Comparison of ENCODE assay signal across 10 cellular contexts in genomic region chr6:26475823-26476729, GRCh38. TPM values are rescaled to one million over a fixed set of nuclear protein-coding genes. Genes with fewer than 3 reads are reported as not detected.
DNase-seq lines count a peak whose midpoint lies in the region; ATAC-seq, FAIRE-seq and TF ChIP-seq lines count a peak whose summit lies in the region.
"Had no signal": no experiment of that assay in that cellular context is flagged by ENCODE, and none has a peak within 500 bp of the region (broad histone marks: within the 10 kb centered on the region; RNA-seq: fewer than 3 reads in every experiment).

No MANE protein-coding gene starts in this region.

- H3K36me3 ChIP-seq in CD4-positive, alpha-beta memory T cell (ENCODE audit: insufficient read depth, low read length), result no peaks in the 10 kb centered on the region
- H3K36me3 ChIP-seq in Karpas-422 (ENCODE audit: insufficient read depth, low read length) (no peaks in the 10 kb centered on the region), bronchial epithelial cell (ENCODE audit: control insufficient read depth, insufficient read depth, low read length) (no peaks in the 10 kb centered on the region), kidney (ENCODE audit: control insufficient read depth in 1 of 2, insufficient read depth in 2 of 2, low read length in 2 of 2) (no peaks in the 10 kb centered on the region)
- no peaks in the 10 kb centered on the region for H3K36me3 ChIP-seq in naive thymus-derived CD4-positive, alpha-beta T cell (ENCODE audit: control insufficient read depth in 2 of 3, insufficient read depth in 3 of 3, low read length in 3 of 3)
- H3K36me3 ChIP-seq: upper lobe of right lung had no signal

- peaks cover 0 to 10% (median 3%) of the 10 kb centered on the region in 8 donors for H3K9me3 Mint-ChIP-seq in CD4-positive, alpha-beta memory T cell
- peaks cover 0 to 22% (median 6%) of the 10 kb centered on the region in 11 donors for H3K9me3 Mint-ChIP-seq in naive thymus-derived CD4-positive, alpha-beta T cell
- H3K9me3 Mint-ChIP-seq in type B pancreatic cell, result peaks cover 7% of the 10 kb centered on the region

- peaks cover 37 to 72% (median 54%) of the 10 kb centered on the region in 4 donors for H3K4me1 Mint-ChIP-seq in CD4-positive, alpha-beta memory T cell
- peaks cover 42 to 77% (median 68%) of the 10 kb centered on the region in 7 donors for H3K4me1 Mint-ChIP-seq in naive thymus-derived CD4-positive, alpha-beta T cell
- peaks cover 15% of the 10 kb centered on the region for H3K4me1 Mint-ChIP-seq in type B pancreatic cell (ENCODE audit: unreplicated experiment)

- no peaks in the 10 kb centered on the region for H3K27me3 ChIP-seq in CD4-positive, alpha-beta memory T cell (ENCODE audit: insufficient read depth, low read length)
- H3K27me3 ChIP-seq in Karpas-422 (ENCODE audit: low read length) (no peaks in the 10 kb centered on the region), bronchial epithelial cell (ENCODE audit: control insufficient read depth, insufficient read depth, low read length) (no peaks in the 10 kb centered on the region)
- no peaks in the 10 kb centered on the region for H3K27me3 ChIP-seq in naive thymus-derived CD4-positive, alpha-beta T cell (ENCODE audit: control insufficient read depth in 2 of 2, insufficient read depth in 2 of 2, low read length in 2 of 2)
- H3K27me3 ChIP-seq: upper lobe of right lung had no signal

- H3K9me2 ChIP-seq in Karpas-422 (replicated peaks; ENCODE audit: insufficient read depth, low read length), result no peaks in the 10 kb centered on the region

- intact Hi-C loops in CD4-positive, alpha-beta memory T cell (cut with micrococcal nuclease), result loop anchor here (2.0 kb wide), 1 partner anchor 55 kb away; no protein-coding TSS in a partner anchor
- intact Hi-C loops in naive thymus-derived CD4-positive, alpha-beta T cell (cut with micrococcal nuclease), result loop anchor here (2.0 to 10.0 kb wide), 4 partner anchors 25 to 455 kb away; partner anchors contain the start of genes BTN1A1 (in 1 of the 2) and BTN3A1 (in 1 of the 2)
- intact Hi-C loops in kidney (cut with DNase I), result no loop called here

- peak overlapping the region; percentile 36; the same call in 1 of the 2 replicates for H2AFZ ChIP-seq in Karpas-422 (ENCODE audit: low read length)

- H3K27ac ChIP-seq in CD4-positive, alpha-beta memory T cell (ENCODE audit: low read depth, low read length), result peak overlapping the region; percentile 81
- peak overlapping the region; percentile 98 for H3K27ac ChIP-seq in Karpas-422 (ENCODE audit: low read length)
- peak overlapping the region; percentile 91 for H3K27ac ChIP-seq in naive thymus-derived CD4-positive, alpha-beta T cell (ENCODE audit: low read depth, low read length)
- no peak overlapping the region for H3K27ac ChIP-seq in kidney (ENCODE audit: low read depth in 2 of 2, low read length in 2 of 2)

- FAIRE-seq in bronchial epithelial cell (lab: Jason Lieb, UNC) (no peak), kidney (lab: Jason Lieb, UNC) (no peak)

- DNase-seq in CD4-positive, alpha-beta memory T cell, result no peak
- DNase-seq in Karpas-422 (no peak), bronchial epithelial cell (ENCODE audit: low read depth) (peak; percentile 57), type B pancreatic cell (ENCODE audit: extremely low spot score, unreplicated experiment) (no peak), germinal center (ENCODE audit: low spot score) (no peak), kidney (no peak)
- no peak for DNase-seq in naive thymus-derived CD4-positive, alpha-beta T cell
- DNase-seq: upper lobe of right lung had no signal

- no peak overlapping the region for H3K4me2 ChIP-seq in Karpas-422 (ENCODE audit: low read depth, low read length, poor library complexity, severe bottlenecking)

- peaks cover 52% of the 10 kb centered on the region for H3K4me1 ChIP-seq in CD4-positive, alpha-beta memory T cell (ENCODE audit: insufficient read depth, low read length)
- H3K4me1 ChIP-seq in Karpas-422 (ENCODE audit: low read length), result peaks cover 44% of the 10 kb centered on the region
- H3K4me1 ChIP-seq in naive thymus-derived CD4-positive, alpha-beta T cell (ENCODE audit: control insufficient read depth in 2 of 2, insufficient read depth in 2 of 2, low read length in 2 of 2), result peaks cover 33% of the 10 kb centered on the region in 2 donors
- peaks cover 4 to 5% of the 10 kb centered on the region in 2 donors for H3K4me1 ChIP-seq in kidney (ENCODE audit: control insufficient read depth in 1 of 2, insufficient read depth in 1 of 2, low read depth in 1 of 2, low read length in 2 of 2)

- H3K79me2 ChIP-seq in Karpas-422 (ENCODE audit: low read length), result no peaks in the 10 kb centered on the region; the same call in 1 of the 2 replicates

- H3K4me3 ChIP-seq in CD4-positive, alpha-beta memory T cell (ENCODE audit: low read length in 2 of 2), result no peak overlapping the region
- H3K4me3 ChIP-seq in Karpas-422 (ENCODE audit: low read length) (no peak overlapping the region), bronchial epithelial cell (ENCODE audit: low read depth, low read length) (no peak overlapping the region), kidney (ENCODE audit: low read length in 2 of 2) (no peak overlapping the region)
- no peak overlapping the region for H3K4me3 ChIP-seq in naive thymus-derived CD4-positive, alpha-beta T cell (ENCODE audit: low read length)
- H3K4me3 ChIP-seq: upper lobe of right lung had no signal

- no peak for TF ChIP-seq CTCF in bronchial epithelial cell (IDR thresholded peaks at IDR 0.05; ENCODE audit: insufficient read depth, low read length, severe bottlenecking)
- no peak for TF ChIP-seq CTCF in type B pancreatic cell (conservative IDR thresholded peaks at IDR 0.05)
- no peak for TF ChIP-seq CTCF in kidney (IDR thresholded peaks at IDR 0.05; ENCODE audit: borderline replicate concordance, extremely low read depth, insufficient read depth)

- no peak overlapping the region for H3K9ac ChIP-seq in Karpas-422 (ENCODE audit: low read length)
- H3K9ac ChIP-seq in kidney (ENCODE audit: low read length in 2 of 2), result no peak overlapping the region

- H3K36me3 Mint-ChIP-seq in CD4-positive, alpha-beta memory T cell, result peaks cover 8 to 12% of the 10 kb centered on the region in 2 donors
- H3K36me3 Mint-ChIP-seq in naive thymus-derived CD4-positive, alpha-beta T cell, result peaks cover 2 to 27% (median 7%) of the 10 kb centered on the region in 5 donors
- peaks cover 11% of the 10 kb centered on the region for H3K36me3 Mint-ChIP-seq in type B pancreatic cell

- POLR2A ChIA-PET in CD4-positive, alpha-beta memory T cell (lab: Charles Lee; ENCODE audit: partially characterized antibody), result interaction anchor here (0.7 to 6.1 kb wide), 14 partner anchors 9 to 352 kb away, joined by 3 to 108 read pairs (median 6); partner anchors contain the start of genes BTN1A1, BTN3A3 and HMGN4
- POLR2A ChIA-PET in naive thymus-derived CD4-positive, alpha-beta T cell (lab: Charles Lee), result interaction anchor here (0.6 to 5.3 kb wide), 9 partner anchors 14 to 208 kb away, joined by 3 to 32 read pairs (median 4); partner anchors contain the start of gene HMGN4

- H4K20me1 ChIP-seq in Karpas-422 (ENCODE audit: insufficient read depth, low read depth, low read length), result no peaks in the 10 kb centered on the region

- peak overlapping the region; percentile 89 to 100 (median 99) for H3K27ac Mint-ChIP-seq in CD4-positive, alpha-beta memory T cell
- H3K27ac Mint-ChIP-seq in naive thymus-derived CD4-positive, alpha-beta T cell, result peak overlapping the region; percentile 40 to 100 (median 99)
- H3K27ac Mint-ChIP-seq in type B pancreatic cell, result no peak overlapping the region

- H3K9me3 ChIP-seq in CD4-positive, alpha-beta memory T cell (ENCODE audit: control insufficient read depth in 1 of 2, low read length in 2 of 2), result no peaks in the 10 kb centered on the region
- H3K9me3 ChIP-seq in Karpas-422 (ENCODE audit: low read length) (peaks cover 4% of the 10 kb centered on the region; the same call in 1 of the 2 replicates), kidney (ENCODE audit: control insufficient read depth in 1 of 2, low read length in 2 of 2) (no peaks in the 10 kb centered on the region)
- H3K9me3 ChIP-seq in naive thymus-derived CD4-positive, alpha-beta T cell (ENCODE audit: control insufficient read depth in 2 of 3, low read length in 3 of 3), result no peaks in the 10 kb centered on the region
- H3K9me3 ChIP-seq: upper lobe of right lung had no signal

- H3K4me3 Mint-ChIP-seq in CD4-positive, alpha-beta memory T cell, result peak overlapping the region in 6 of 8 donors; percentile 6 to 97 (median 38)
- peak overlapping the region in 9 of 10 donors; percentile 12 to 100 (median 36) for H3K4me3 Mint-ChIP-seq in naive thymus-derived CD4-positive, alpha-beta T cell
- no peak overlapping the region for H3K4me3 Mint-ChIP-seq in type B pancreatic cell

- no peaks in the 10 kb centered on the region for H3K27me3 Mint-ChIP-seq in CD4-positive, alpha-beta memory T cell
- H3K27me3 Mint-ChIP-seq in naive thymus-derived CD4-positive, alpha-beta T cell, result no peaks in the 10 kb centered on the region
- no peaks in the 10 kb centered on the region for H3K27me3 Mint-ChIP-seq in type B pancreatic cell

- ATAC-seq in naive thymus-derived CD4-positive, alpha-beta T cell, result no peak
- ATAC-seq in HG02759 (IDR thresholded peaks at IDR 0.05; ENCODE audit: unreplicated experiment), result no peak
- ATAC-seq: upper lobe of right lung had no signal

- CTCF ChIA-PET in CD4-positive, alpha-beta memory T cell (lab: Charles Lee; ENCODE audit: partially characterized antibody), result interaction anchor here (0.9 to 1.5 kb wide), 4 partner anchors 11 to 57 kb away, joined by 3 read pairs; no protein-coding TSS in a partner anchor
- CTCF ChIA-PET in naive thymus-derived CD4-positive, alpha-beta T cell (lab: Charles Lee), result interaction anchor here (0.8 kb wide), 1 partner anchor 9 kb away, joined by 4 read pairs; no protein-coding TSS in a partner anchor

RNA-seq across cellular contexts. Expression of gene BTN2A1, which starts 18.3 kb away (rescaled TPM):
- total RNA-seq in CD4-positive, alpha-beta memory T cell, result 10 to 100 TPM; 57.0 to 62.8 TPM
- polyA plus RNA-seq in CD4-positive, alpha-beta memory T cell, result 10 to 100 TPM; 10.9 to 15.9 TPM
- total RNA-seq in Karpas-422 (2014; rRNA removed; shearing (Covaris generic); ENCODE audit: low replicate concordance), result 6.4 and 12.6 TPM in 2 replicates
- total RNA-seq in bronchial epithelial cell (4.7 and 5.3 TPM in 2 replicates), type B pancreatic cell (ENCODE audit: low replicate concordance) (18.6 and 23.8 TPM in 2 replicates), kidney (19.1 TPM)
- 10 to 100 TPM; 29.0 to 54.6 (median 37.2) TPM for total RNA-seq in naive thymus-derived CD4-positive, alpha-beta T cell
- 10 to 100 TPM in 1 of 2 donors, 1 to 10 TPM in 1; 9.7 to 13.1 TPM for polyA plus RNA-seq in naive thymus-derived CD4-positive, alpha-beta T cell
- polyA plus RNA-seq in kidney (ENCODE audit: insufficient read depth, low read depth, low replicate concordance), result 15.6 TPM

RNA-seq across cellular contexts. Expression of gene BTN1A1, which starts 24.0 kb away (rescaled TPM):
- total RNA-seq in CD4-positive, alpha-beta memory T cell, result not detected
- under 1 TPM in 1 of 2 donors, not detected in 1; 0.08 TPM for polyA plus RNA-seq in CD4-positive, alpha-beta memory T cell
- total RNA-seq in Karpas-422 (2014; rRNA removed; shearing (Covaris generic); ENCODE audit: low replicate concordance), result 0.22 TPM in 1 of 2 replicates, not detected in the other
- total RNA-seq in bronchial epithelial cell, result not detected in 2 replicates
- not detected for total RNA-seq in naive thymus-derived CD4-positive, alpha-beta T cell
- not detected for polyA plus RNA-seq in naive thymus-derived CD4-positive, alpha-beta T cell
- total RNA-seq in type B pancreatic cell (ENCODE audit: low replicate concordance), result 0.36 and 1.3 TPM in 2 replicates
- 0.09 TPM for total RNA-seq in kidney
- not detected for polyA plus RNA-seq in kidney (ENCODE audit: insufficient read depth, low read depth, low replicate concordance)
- total RNA-seq: liver, upper lobe of right lung had no signal

RNA-seq across cellular contexts. Expression of gene BTN3A3, which starts 35.8 kb away (rescaled TPM):
- 100 to 1,000 TPM; 211 to 215 TPM for total RNA-seq in CD4-positive, alpha-beta memory T cell
- polyA plus RNA-seq in CD4-positive, alpha-beta memory T cell, result 10 to 100 TPM; 72.7 to 72.9 TPM
- total RNA-seq in Karpas-422 (2014; rRNA removed; shearing (Covaris generic); ENCODE audit: low replicate concordance), result 15.2 and 24.1 TPM in 2 replicates
- total RNA-seq in bronchial epithelial cell, result 1.2 and 1.6 TPM in 2 replicates
- 100 to 1,000 TPM in 3 of 5 experiments, 10 to 100 TPM in 2; 79.1 to 183 (median 119) TPM for total RNA-seq in naive thymus-derived CD4-positive, alpha-beta T cell
- 10 to 100 TPM; 71.4 to 96.2 TPM for polyA plus RNA-seq in naive thymus-derived CD4-positive, alpha-beta T cell
- total RNA-seq in type B pancreatic cell (ENCODE audit: low replicate concordance), result 3.8 and 8.7 TPM in 2 replicates
- total RNA-seq in kidney, result 20.3 TPM
- 7.9 TPM for polyA plus RNA-seq in kidney (ENCODE audit: insufficient read depth, low read depth, low replicate concordance)

Comparison
In these comparisons a context has a peak if more than half of its experiments do, and no peak if none do; other contexts are left out.
1. H3K27ac ChIP-seq: peak in CD4-positive, alpha-beta memory T cell (single experiment), Karpas-422 (single experiment) and naive thymus-derived CD4-positive, alpha-beta T cell (single experiment); none in kidney (0 of 2).